Comparison of ENCODE assay signal across 1 cellular context in genomic region chr18:48943736-48944527, GRCh38.
TF ChIP-seq lines count a peak whose summit lies in the region.

No MANE protein-coding gene starts in this region.

TF ChIP-seq in SK-N-SH, 30 proteins besides CTCF, POLR2A, EP300 and RAD21 (continued from another document):
- TF ChIP-seq MAX (IDR thresholded peaks at IDR 0.05; ENCODE audit: low read depth) (no peak), NFIC (IDR thresholded peaks at IDR 0.05; ENCODE audit: borderline replicate concordance) (no peak), CHD2 (IDR thresholded peaks at IDR 0.05; ENCODE audit: low read length, partially characterized antibody) (no peak), RXRA (IDR thresholded peaks at IDR 0.05; ENCODE audit: borderline replicate concordance, low read depth) (no peak), ZBTB33 (IDR thresholded peaks at IDR 0.05; ENCODE audit: borderline replicate concordance, low read depth) (no peak), NRF1 (IDR thresholded peaks at IDR 0.05; ENCODE audit: low read depth, low read length) (no peak), REST (IDR thresholded peaks at IDR 0.05; ENCODE audit: low read depth, low read length) (no peak)
